1 cellular context compared by ENCODE assay signal in genomic region chr3:179653106-179653776, GRCh38.
TF ChIP-seq lines count a peak whose summit lies in the region.

No MANE protein-coding gene starts in this region.

TF ChIP-seq in HEK293, 187 proteins besides CTCF, POLR2A, EP300 and RAD21 (continued from another document):
- TF ChIP-seq PRDM10 (tag by site-specific recombination; IDR thresholded peaks at IDR 0.05) (no peak), ZEB2 (tag by site-specific recombination; IDR thresholded peaks at IDR 0.05) (0 out of 2 replicates have a peak, but pooled peaks have one; percentile 23), ZNF132 (tag by site-specific recombination; IDR thresholded peaks at IDR 0.05; ENCODE audit: borderline replicate concordance) (no peak), PATZ1 (tag by site-specific recombination; IDR thresholded peaks at IDR 0.05) (peak; percentile 36; the same call in 1 of the 2 replicates), ZBTB17 (tag by site-specific recombination; IDR thresholded peaks at IDR 0.05) (peak; percentile 69), YY1 (tag by site-specific recombination; IDR thresholded peaks at IDR 0.05) (peak; percentile 78), ZNF341 (tag by site-specific recombination; IDR thresholded peaks at IDR 0.05; ENCODE audit: low read depth) (peak; percentile 75), GLIS2 (tag by site-specific recombination; IDR thresholded peaks at IDR 0.05) (peak; percentile 68), ZNF776 (tag by site-specific recombination; IDR thresholded peaks at IDR 0.05; ENCODE audit: borderline replicate concordance) (no peak), ZBTB20 (tag by site-specific recombination; IDR thresholded peaks at IDR 0.05) (peak; percentile 74; the same call in 1 of the 2 replicates), ZBTB8A (tag by site-specific recombination; IDR thresholded peaks at IDR 0.05) (peak; percentile 88), ZNF37A (tag by site-specific recombination; IDR thresholded peaks at IDR 0.05) (no peak), ZNF501 (tag by site-specific recombination; IDR thresholded peaks at IDR 0.05) (0 out of 2 replicates have a peak, but pooled peaks have one; percentile 28), ZSCAN30 (tag by site-specific recombination; IDR thresholded peaks at IDR 0.05) (peak; percentile 75; the same call in 1 of the 2 replicates), ZNF600 (tag by site-specific recombination; IDR thresholded peaks at IDR 0.05) (peak; percentile 75), OVOL3 (tag by site-specific recombination; IDR thresholded peaks at IDR 0.05) (no peak), ZNF660 (tag by site-specific recombination; IDR thresholded peaks at IDR 0.05) (peak; percentile 66; the same call in 1 of the 2 replicates), SP2 (tag by site-specific recombination; IDR thresholded peaks at IDR 0.05) (no peak), ZNF530 (tag by site-specific recombination; IDR thresholded peaks at IDR 0.05; ENCODE audit: low read depth) (no peak), ZXDB (tag by site-specific recombination; IDR thresholded peaks at IDR 0.05) (peak; percentile 53), ZNF585B (tag by site-specific recombination; IDR thresholded peaks at IDR 0.05) (no peak), ZNF121 (tag by site-specific recombination; IDR thresholded peaks at IDR 0.05) (no peak), ZNF610 (tag by site-specific recombination; IDR thresholded peaks at IDR 0.05; ENCODE audit: borderline replicate concordance) (no peak)
- TF ChIP-seq, protein P1, sequence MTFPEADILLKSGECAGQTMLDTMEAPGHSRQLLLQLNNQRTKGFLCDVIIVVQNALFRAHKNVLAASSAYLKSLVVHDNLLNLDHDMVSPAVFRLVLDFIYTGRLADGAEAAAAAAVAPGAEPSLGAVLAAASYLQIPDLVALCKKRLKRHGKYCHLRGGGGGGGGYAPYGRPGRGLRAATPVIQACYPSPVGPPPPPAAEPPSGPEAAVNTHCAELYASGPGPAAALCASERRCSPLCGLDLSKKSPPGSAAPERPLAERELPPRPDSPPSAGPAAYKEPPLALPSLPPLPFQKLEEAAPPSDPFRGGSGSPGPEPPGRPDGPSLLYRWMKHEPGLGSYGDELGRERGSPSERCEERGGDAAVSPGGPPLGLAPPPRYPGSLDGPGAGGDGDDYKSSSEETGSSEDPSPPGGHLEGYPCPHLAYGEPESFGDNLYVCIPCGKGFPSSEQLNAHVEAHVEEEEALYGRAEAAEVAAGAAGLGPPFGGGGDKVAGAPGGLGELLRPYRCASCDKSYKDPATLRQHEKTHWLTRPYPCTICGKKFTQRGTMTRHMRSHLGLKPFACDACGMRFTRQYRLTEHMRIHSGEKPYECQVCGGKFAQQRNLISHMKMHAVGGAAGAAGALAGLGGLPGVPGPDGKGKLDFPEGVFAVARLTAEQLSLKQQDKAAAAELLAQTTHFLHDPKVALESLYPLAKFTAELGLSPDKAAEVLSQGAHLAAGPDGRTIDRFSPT (tag by site-specific recombination; IDR thresholded peaks at IDR 0.05) = peak; percentile 75; the same call in 1 of the 2 replicates
- TF ChIP-seq, protein P2, sequence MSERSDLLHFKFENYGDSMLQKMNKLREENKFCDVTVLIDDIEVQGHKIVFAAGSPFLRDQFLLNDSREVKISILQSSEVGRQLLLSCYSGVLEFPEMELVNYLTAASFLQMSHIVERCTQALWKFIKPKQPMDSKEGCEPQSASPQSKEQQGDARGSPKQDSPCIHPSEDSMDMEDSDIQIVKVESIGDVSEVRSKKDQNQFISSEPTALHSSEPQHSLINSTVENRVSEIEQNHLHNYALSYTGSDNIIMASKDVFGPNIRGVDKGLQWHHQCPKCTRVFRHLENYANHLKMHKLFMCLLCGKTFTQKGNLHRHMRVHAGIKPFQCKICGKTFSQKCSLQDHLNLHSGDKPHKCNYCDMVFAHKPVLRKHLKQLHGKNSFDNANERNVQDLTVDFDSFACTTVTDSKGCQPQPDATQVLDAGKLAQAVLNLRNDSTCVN (tag by site-specific recombination; optimal IDR thresholded peaks at IDR 0.05) = peak; percentile 90
TF ChIP-seq in HEK293: peak in this region for 21.
